19 cellular contexts compared by ENCODE assay signal in genomic region chr3:134959516-134959915, GRCh38.
DNase-seq lines count a peak whose midpoint lies in the region; ATAC-seq and TF ChIP-seq lines count a peak whose summit lies in the region.
"Had no signal": no experiment of that assay in that cellular context is flagged by ENCODE, and none has a peak within 500 bp of the region (broad histone marks: within the 10 kb centered on the region; RNA-seq: fewer than 3 reads in every experiment).

No MANE protein-coding gene starts in this region.

- TF ChIP-seq CTCF in Panc1 (IDR thresholded peaks at IDR 0.05) (no peak), GM20000 (IDR thresholded peaks at IDR 0.05; ENCODE audit: extremely low read depth, missing control alignments) (no peak)

- BruUV-seq in Panc1 (replicated peaks; lab: Mats Ljungman, UMichigan), result no TSS peak

- H3K4me3 ChIP-seq in Panc1 (ENCODE audit: low read depth in 2 of 2, low read length in 2 of 2) (no peak overlapping the region), ectodermal cell (ENCODE audit: insufficient read depth, low read depth, low read length) (no peak overlapping the region)
- H3K4me3 ChIP-seq: BLaER1, GM23338 had no signal

- no peaks in the 10 kb centered on the region; the same call in 1 of the 2 replicates for H3K27me3 ChIP-seq in Panc1 (ENCODE audit: control insufficient read depth, insufficient read depth, low read length)
- H3K27me3 ChIP-seq in ectodermal cell (ENCODE audit: control insufficient read depth, insufficient read depth, low read length, poor library complexity, severe bottlenecking), result no peaks in the 10 kb centered on the region
- H3K27me3 ChIP-seq: BLaER1 had no signal

- POLR2A ChIA-PET in Panc1 (lab: Charles Lee), result no interaction called here

- in situ Hi-C loops in Panc1 (cut with HindIII; ENCODE audit: low pct_unique_long_range_greater_than_20kb, low sequenced_read_pairs), result no loop called here

- H3K4me1 ChIP-seq in Panc1 (ENCODE audit: control insufficient read depth, insufficient read depth, low read length) (no peaks in the 10 kb centered on the region), ectodermal cell (ENCODE audit: control insufficient read depth, insufficient read depth, low read length) (peaks cover 18% of the 10 kb centered on the region)
- H3K4me1 ChIP-seq: BLaER1, Caco-2 had no signal

- intact Hi-C loops in Panc1 (cut with micrococcal nuclease; ENCODE audit: unreplicated experiment), result no loop called here

- H3K27ac ChIP-seq in Panc1 (ENCODE audit: low read length), result no peak overlapping the region
- peak overlapping the region; percentile 36 for H3K27ac ChIP-seq in ectodermal cell (ENCODE audit: insufficient read depth, low read depth, low read length, poor library complexity, severe bottlenecking)
- H3K27ac ChIP-seq: 22Rv1, BLaER1, C4-2B had no signal

- H3K9me3 ChIP-seq in Panc1 (ENCODE audit: control insufficient read depth, insufficient read depth, low read depth, low read length), result no peaks in the 10 kb centered on the region
- no peaks in the 10 kb centered on the region for H3K9me3 ChIP-seq in ectodermal cell (ENCODE audit: control insufficient read depth, low read length)
- H3K9me3 ChIP-seq: BLaER1, Caco-2 had no signal

- ATAC-seq in Panc1, result peak; percentile 21; the same call in 1 of the 2 replicates
- ATAC-seq: CD8-positive, alpha-beta T cell; GM23338; HCT116 had no signal

- DNase-seq in NCI-H524 (lab: John Stamatoyannopoulos, UW) (peak; percentile 36 to 65), NCI-H524 treated with DMSO at 0.1 percent for 48 hours (lab: John Stamatoyannopoulos, UW) (no peak), Panc1 (ENCODE audit: low read depth, low spot score) (no peak), islet precursor cell (no peak), DMS153 treated with DMSO at 0.1 percent for 48 hours (lab: John Stamatoyannopoulos, UW; ENCODE audit: unreplicated experiment) (no peak), NCI-H2081 treated with DMSO at 0.1 percent for 48 hours (lab: John Stamatoyannopoulos, UW) (no peak), GM20000 (ENCODE audit: low spot score) (no peak)
- DNase-seq: Caco-2; CD4-positive, CD25-positive, alpha-beta regulatory T cell; CD8-positive, alpha-beta T cell; DMS 273 treated with DMSO at 0.1 percent for 48 hours; DMS53; H9 had no signal

- H3K36me3 ChIP-seq in Panc1 (ENCODE audit: control insufficient read depth, insufficient read depth, low read length), result no peaks in the 10 kb centered on the region
- no peaks in the 10 kb centered on the region for H3K36me3 ChIP-seq in ectodermal cell (ENCODE audit: control insufficient read depth, insufficient read depth, low read length)
- H3K36me3 ChIP-seq: BLaER1 had no signal

- CTCF ChIA-PET in Panc1 (lab: Charles Lee), result no interaction called here

Comparison
In these comparisons a context has a peak if more than half of its experiments do, and no peak if none do; other contexts are left out.
1. DNase-seq: peak in NCI-H524 (2 of 2); none in NCI-H524 treated with DMSO at 0.1 percent for 48 hours (single experiment), Panc1 (single experiment), islet precursor cell (single experiment), DMS153 treated with DMSO at 0.1 percent for 48 hours (single experiment), NCI-H2081 treated with DMSO at 0.1 percent for 48 hours (single experiment) and GM20000 (single experiment).